ENCODE assay signal across 8 cellular contexts in genomic region chr2:88626171-88627054, GRCh38. TPM values are rescaled to one million over a fixed set of nuclear protein-coding genes. Genes with fewer than 3 reads are reported as not detected.
DNase-seq lines count a peak whose midpoint lies in the region; ATAC-seq and TF ChIP-seq lines count a peak whose summit lies in the region.

No MANE protein-coding gene starts in this region.

- H3K36me3 ChIP-seq in endocrine pancreas (ENCODE audit: control insufficient read depth, insufficient read depth, low read length) (no peaks in the 10 kb centered on the region), mucosa of descending colon (ENCODE audit: low read depth) (no peaks in the 10 kb centered on the region)

- peaks cover 5% of the 10 kb centered on the region for H3K4me1 ChIP-seq in endocrine pancreas (ENCODE audit: control insufficient read depth, insufficient read depth, low read length)
- peaks cover 15% of the 10 kb centered on the region for H3K4me1 ChIP-seq in mucosa of descending colon (ENCODE audit: low read depth)

- H3K27ac Mint-ChIP-seq in activated CD8-positive, alpha-beta T cell treated with anti-CD3 and anti-CD28 coated beads for 36 hours, result peak overlapping the region; percentile 94

- peak overlapping the region; percentile 92 for H3K4me3 Mint-ChIP-seq in activated CD8-positive, alpha-beta T cell treated with anti-CD3 and anti-CD28 coated beads for 36 hours

- no peak for TF ChIP-seq EP300 in Ishikawa (IDR thresholded peaks at IDR 0.05; ENCODE audit: borderline replicate concordance)

- no peaks in the 10 kb centered on the region for H3K27me3 Mint-ChIP-seq in activated CD8-positive, alpha-beta T cell treated with anti-CD3 and anti-CD28 coated beads for 36 hours

- no peaks in the 10 kb centered on the region for H3K27me3 ChIP-seq in AG04450 (ENCODE audit: control insufficient read depth, insufficient read depth, low read length)
- no peaks in the 10 kb centered on the region for H3K27me3 ChIP-seq in endocrine pancreas (ENCODE audit: control insufficient read depth, insufficient read depth, low read length)

- no peak overlapping the region for H3K27ac ChIP-seq in AG04450 (ENCODE audit: low read depth, low read length)

- intact Hi-C loops in activated CD8-positive, alpha-beta T cell treated with anti-CD3 and anti-CD28 coated beads for 36 hours (cut with micrococcal nuclease), result no loop called here
- intact Hi-C loops in mucosa of descending colon (cut with DNase I, micrococcal nuclease), result no loop called here

- no peaks in the 10 kb centered on the region for H3K36me3 Mint-ChIP-seq in activated CD8-positive, alpha-beta T cell treated with anti-CD3 and anti-CD28 coated beads for 36 hours (ENCODE audit: low read depth)

- peak; percentile 7 for ATAC-seq in GM19397 (IDR thresholded peaks at IDR 0.05; ENCODE audit: unreplicated experiment)
- ATAC-seq in activated CD8-positive, alpha-beta T cell treated with anti-CD3 and anti-CD28 coated beads for 36 hours, result no peak
- ATAC-seq in mucosa of descending colon, result peak; percentile 1

- H3K4me3 ChIP-seq in AG04450 (ENCODE audit: low read depth, low read length) (peak overlapping the region; percentile 99), endocrine pancreas (ENCODE audit: control insufficient read depth, insufficient read depth, low read length) (peak overlapping the region; percentile 92), mucosa of descending colon (peak overlapping the region; percentile 90)

- TF ChIP-seq RAD21 in Ishikawa (IDR thresholded peaks at IDR 0.05; ENCODE audit: low read depth), result no peak

- H3K9me3 Mint-ChIP-seq in activated CD8-positive, alpha-beta T cell treated with anti-CD3 and anti-CD28 coated beads for 36 hours, result no peaks in the 10 kb centered on the region

- TF ChIP-seq CTCF in AG04450 (IDR thresholded peaks at IDR 0.05; ENCODE audit: low read depth, low read length) (no peak), mucosa of descending colon (IDR thresholded peaks at IDR 0.05) (no peak)
- no peak for TF ChIP-seq CTCF in activated CD8-positive, alpha-beta T cell treated with anti-CD3 and anti-CD28 coated beads for 36 hours (IDR thresholded peaks at IDR 0.05)

- H3K9ac ChIP-seq in endocrine pancreas (ENCODE audit: control insufficient read depth, insufficient read depth, low read length), result peak overlapping the region; percentile 90

- H3K4me1 Mint-ChIP-seq in activated CD8-positive, alpha-beta T cell treated with anti-CD3 and anti-CD28 coated beads for 36 hours (ENCODE audit: low read depth), result peaks cover 8% of the 10 kb centered on the region

- POLR2A ChIA-PET in AG04450 (lab: Yijun Ruan, JAX), result interaction anchor here (1.7 kb wide), 1 partner anchor 26 kb away, joined by 4 read pairs; no protein-coding TSS in a partner anchor
- POLR2A ChIA-PET in activated CD8-positive, alpha-beta T cell treated with anti-CD3 and anti-CD28 coated beads for 36 hours (lab: Charles Lee), result interaction anchor here (1.0 to 3.2 kb wide), 6 partner anchors 10 to 66 kb away, joined by 3 to 14 read pairs (median 4); partner anchors contain the start of gene RPIA

- H3K9me3 ChIP-seq in AG04450 (ENCODE audit: control insufficient read depth, insufficient read depth, low read length), result no peaks in the 10 kb centered on the region; the same call in 1 of the 2 replicates
- no peaks in the 10 kb centered on the region for H3K9me3 ChIP-seq in endocrine pancreas (ENCODE audit: control insufficient read depth, low read length)
- no peaks in the 10 kb centered on the region for H3K9me3 ChIP-seq in mucosa of descending colon

- CTCF ChIA-PET in AG04450 (lab: Charles Lee), result interaction anchor here (0.7 kb wide), 1 partner anchor 45 kb away, joined by 3 read pairs; no protein-coding TSS in a partner anchor
- CTCF ChIA-PET in activated CD8-positive, alpha-beta T cell treated with anti-CD3 and anti-CD28 coated beads for 36 hours (lab: Charles Lee), result interaction anchor here (1.0 to 3.7 kb wide), 2 partner anchors 36 to 44 kb away, joined by 3 to 20 read pairs; no protein-coding TSS in a partner anchor

- DNase-seq in AG04450 (ENCODE audit: low read depth, low spot score) (no peak), mucosa of descending colon (peak; percentile 44 to 81 (median 71)), NCI-H2196 (lab: John Stamatoyannopoulos, UW; ENCODE audit: unreplicated experiment) (no peak)
- DNase-seq in activated CD8-positive, alpha-beta T cell treated with anti-CD3 and anti-CD28 coated beads for 36 hours, result peak; percentile 67
- DNase-seq in stimulated activated CD8-positive, alpha-beta memory T cell treated with anti-CD3 and anti-CD28 coated beads, Interleukin-7, amount 100 ng/mL, for 24 hours (ENCODE audit: low read depth), result peak; percentile 14

TF ChIP-seq in Ishikawa, 13 proteins besides CTCF, POLR2A, EP300 and RAD21:
- TF ChIP-seq ZBTB7A (IDR thresholded peaks at IDR 0.05; ENCODE audit: low read depth) (0 out of 2 replicates have a peak, but pooled peaks have one; percentile 22), CEBPB (IDR thresholded peaks at IDR 0.05) (no peak), USF1 (IDR thresholded peaks at IDR 0.05) (no peak), TAF1 (IDR thresholded peaks at IDR 0.05; ENCODE audit: low read depth) (no peak)

RNA-seq across cellular contexts. Expression of gene EIF2AK3, which starts 0.9 kb away (rescaled TPM):
- polyA plus RNA-seq in AG04450 (2011; rRNA removed), result 11.2 and 16.3 TPM in 2 replicates
- 11.3 and 18.1 TPM in 2 replicates for polyA minus RNA-seq in AG04450 (2011; rRNA and poly(A)+ RNA removed)
- 10 to 100 TPM; 14.9 to 17.4 TPM for total RNA-seq in activated CD8-positive, alpha-beta T cell treated with anti-CD3 and anti-CD28 coated beads for 36 hours
- 10 to 100 TPM; 20.4 to 31.6 (median 30.4) TPM for total RNA-seq in mucosa of descending colon

Comparison
In these comparisons a context has a peak if more than half of its experiments do, and no peak if none do; other contexts are left out.
1. DNase-seq: peak in activated CD8-positive, alpha-beta T cell treated with anti-CD3 and anti-CD28 coated beads for 36 hours (single experiment), mucosa of descending colon (3 of 3) and stimulated activated CD8-positive, alpha-beta memory T cell treated with anti-CD3 and anti-CD28 coated beads, Interleukin-7, amount 100 ng/mL, for 24 hours (single experiment); none in AG04450 (single experiment) and NCI-H2196 (single experiment).
2. Peak in every context shown above with its lines, with median percentiles within 50 percentile points of each other: H3K4me3 ChIP-seq.